In genomic region chr6:42710316-42710715, GRCh38 we compare ENCODE assay signal across 15 cellular contexts. TPM values are rescaled to one million over a fixed set of nuclear protein-coding genes. Genes with fewer than 3 reads are reported as not detected.
DNase-seq lines count a peak whose midpoint lies in the region; TF ChIP-seq lines count a peak whose summit lies in the region.
"Had no signal": no experiment of that assay in that cellular context is flagged by ENCODE, and none has a peak within 500 bp of the region (broad histone marks: within the 10 kb centered on the region; RNA-seq: fewer than 3 reads in every experiment).

No MANE protein-coding gene starts in this region.

- peaks cover 7% of the 10 kb centered on the region for H3K9me3 Mint-ChIP-seq in neural progenitor cell
- peaks cover 0 to 4% (median 0%) of the 10 kb centered on the region in 5 donors for H3K9me3 Mint-ChIP-seq in CD8-positive, alpha-beta memory T cell

- H3K27me3 ChIP-seq in neural progenitor cell, result no peaks in the 10 kb centered on the region
- no peaks in the 10 kb centered on the region for H3K27me3 ChIP-seq in CD8-positive, alpha-beta memory T cell (ENCODE audit: insufficient read depth, low read length, poor library complexity, severe bottlenecking)
- H3K27me3 ChIP-seq: suprapubic skin had no signal

- H3K4me2 ChIP-seq in neural progenitor cell, result peak overlapping the region; percentile 16

- H3K27me3 Mint-ChIP-seq in neural progenitor cell (ENCODE audit: insufficient read depth, low read depth), result no peaks in the 10 kb centered on the region
- H3K27me3 Mint-ChIP-seq in CD8-positive, alpha-beta memory T cell, result peaks cover 1 to 5% of the 10 kb centered on the region in 2 donors

- no peak overlapping the region for H3K4me3 Mint-ChIP-seq in neural progenitor cell
- H3K4me3 Mint-ChIP-seq in CD8-positive, alpha-beta memory T cell, result no peak overlapping the region
- H3K4me3 Mint-ChIP-seq: activated naive CD4-positive, alpha-beta T cell treated with anti-CD3 and anti-CD28 coated beads, Interleukin-2, amount 10 ng/mL, durations not matched to agents 7 days and 5 days had no signal

- H3K27ac ChIP-seq in HEK293 (ENCODE audit: extremely low read depth, low read depth, low read length) (no peak overlapping the region), neural progenitor cell (peak overlapping the region; percentile 78)
- H3K27ac ChIP-seq in CD8-positive, alpha-beta memory T cell (ENCODE audit: low read depth, low read length), result no peak overlapping the region
- H3K27ac ChIP-seq: C4-2B, suprapubic skin had no signal

- no peaks in the 10 kb centered on the region for H4K20me1 ChIP-seq in neural progenitor cell (ENCODE audit: low read depth)

- DNase-seq in NCI-H2227 treated with DMSO at 0.1 percent for 48 hours (lab: John Stamatoyannopoulos, UW), result peak; percentile 43
- DNase-seq in fibroblast of pulmonary artery (ENCODE audit: low read depth), result peak; percentile 53
- DNase-seq in neural progenitor cell (ENCODE audit: low spot score), result peak; percentile 74
- DNase-seq in CD8-positive, alpha-beta memory T cell, result no peak
- DNase-seq in A172 (ENCODE audit: low spot score), result no peak
- no peak for DNase-seq in activated CD8-positive, alpha-beta memory T cell treated with anti-CD3 and anti-CD28 coated beads, Interleukin-2, amount 50 U/mL, for 48 hours
- DNase-seq: activated naive CD4-positive, alpha-beta T cell treated with anti-CD3 and anti-CD28 coated beads, Interleukin-2, amount 10 ng/mL, durations not matched to agents 7 days and 5 days; cortex of kidney; NCI-H1105 treated with DMSO at 0.1 percent for 48 hours; NCI-H774; SHP77 had no signal

- H3K27ac Mint-ChIP-seq in neural progenitor cell, result peak overlapping the region; percentile 46
- peak overlapping the region in 1 of 8 donors; percentile 68 for H3K27ac Mint-ChIP-seq in CD8-positive, alpha-beta memory T cell
- H3K27ac Mint-ChIP-seq: activated naive CD4-positive, alpha-beta T cell treated with anti-CD3 and anti-CD28 coated beads, Interleukin-2, amount 10 ng/mL, durations not matched to agents 7 days and 5 days had no signal

- no peaks in the 10 kb centered on the region for H3K79me2 ChIP-seq in neural progenitor cell (ENCODE audit: low read depth)

- no peak for TF ChIP-seq CTCF in HEK293 (tag by site-specific recombination; IDR thresholded peaks at IDR 0.05)
- no peak for TF ChIP-seq CTCF in fibroblast of pulmonary artery (IDR thresholded peaks at IDR 0.05; ENCODE audit: low read length, missing control alignments)
- no peak for TF ChIP-seq CTCF in neural progenitor cell (IDR thresholded peaks at IDR 0.05)

- POLR2A ChIA-PET in HEK293 (lab: Yijun Ruan, JAX), result no interaction called here
- POLR2A ChIA-PET in CD8-positive, alpha-beta memory T cell (lab: Charles Lee), result no interaction called here

- H3K36me3 Mint-ChIP-seq in neural progenitor cell, result no peaks in the 10 kb centered on the region
- H3K36me3 Mint-ChIP-seq in CD8-positive, alpha-beta memory T cell, result peaks cover 0 to 5% (median 0%) of the 10 kb centered on the region in 3 donors
- H3K36me3 Mint-ChIP-seq: activated naive CD4-positive, alpha-beta T cell treated with anti-CD3 and anti-CD28 coated beads, Interleukin-2, amount 10 ng/mL, durations not matched to agents 7 days and 5 days had no signal

- H3K4me1 ChIP-seq in HEK293 (ENCODE audit: control insufficient read depth, insufficient read depth, low read length) (no peaks in the 10 kb centered on the region), neural progenitor cell (peaks cover 14% of the 10 kb centered on the region)
- no peaks in the 10 kb centered on the region for H3K4me1 ChIP-seq in CD8-positive, alpha-beta memory T cell (ENCODE audit: insufficient read depth, low read length)
- H3K4me1 ChIP-seq: suprapubic skin had no signal

- peaks cover 10% of the 10 kb centered on the region for H3K4me1 Mint-ChIP-seq in neural progenitor cell
- H3K4me1 Mint-ChIP-seq in CD8-positive, alpha-beta memory T cell, result no peaks in the 10 kb centered on the region
- H3K4me1 Mint-ChIP-seq: activated naive CD4-positive, alpha-beta T cell treated with anti-CD3 and anti-CD28 coated beads, Interleukin-2, amount 10 ng/mL, durations not matched to agents 7 days and 5 days had no signal

- H3F3A ChIP-seq in neural progenitor cell (ENCODE audit: low read depth), result no peaks in the 10 kb centered on the region

- H3K9ac ChIP-seq in neural progenitor cell, result no peak overlapping the region

- no peaks in the 10 kb centered on the region for H3K9me3 ChIP-seq in HEK293 (ENCODE audit: control insufficient read depth, insufficient read depth, low read depth, low read length)
- H3K9me3 ChIP-seq in neural progenitor cell (ENCODE audit: low read depth), result no peaks in the 10 kb centered on the region
- H3K9me3 ChIP-seq in CD8-positive, alpha-beta memory T cell (ENCODE audit: low read length), result no peaks in the 10 kb centered on the region
- H3K9me3 ChIP-seq: suprapubic skin had no signal

- no peak overlapping the region for H3K4me3 ChIP-seq in HEK293 (ENCODE audit: low read depth, low read length)
- no peak overlapping the region for H3K4me3 ChIP-seq in fibroblast of pulmonary artery (replicated peaks; ENCODE audit: low read depth, low read length)
- no peak overlapping the region for H3K4me3 ChIP-seq in neural progenitor cell
- no peak overlapping the region for H3K4me3 ChIP-seq in CD8-positive, alpha-beta memory T cell (ENCODE audit: low read length)
- H3K4me3 ChIP-seq: suprapubic skin had no signal

- CTCF ChIA-PET in HEK293 (lab: Yijun Ruan, JAX), result no interaction called here
- CTCF ChIA-PET in CD8-positive, alpha-beta memory T cell (lab: Charles Lee), result no interaction called here

- H3K36me3 ChIP-seq in HEK293 (ENCODE audit: control insufficient read depth in 2 of 2, insufficient read depth in 1 of 2, low read length in 2 of 2), result no peaks in the 10 kb centered on the region
- no peaks in the 10 kb centered on the region for H3K36me3 ChIP-seq in neural progenitor cell
- no peaks in the 10 kb centered on the region for H3K36me3 ChIP-seq in CD8-positive, alpha-beta memory T cell (ENCODE audit: insufficient read depth, low read length)
- H3K36me3 ChIP-seq: suprapubic skin had no signal

- H2AFZ ChIP-seq in neural progenitor cell (replicated peaks), result peak overlapping the region; percentile 86

TF ChIP-seq in HEK293, 187 proteins besides CTCF, POLR2A, EP300 and RAD21:
- TF ChIP-seq ZFHX2 (tag by site-specific recombination; conservative IDR thresholded peaks at IDR 0.05) (0 out of 2 replicates have a peak, but pooled peaks have one; percentile 10), ZBTB1 (tag by site-specific recombination; IDR thresholded peaks at IDR 0.05) (no peak)

RNA-seq across cellular contexts. Expression of gene PRPH2, which starts 12.1 kb away (rescaled TPM):
- 0.06 TPM in 1 of 2 replicates, not detected in the other for total RNA-seq in neural progenitor cell (ENCODE audit: low replicate concordance)
- total RNA-seq in CD8-positive, alpha-beta memory T cell, result under 1 TPM in 1 of 2 experiments, not detected in 1; 0.15 TPM
- polyA plus RNA-seq in CD8-positive, alpha-beta memory T cell, result 0.07 TPM
- not detected in 2 replicates for total RNA-seq in A172 (2014; rRNA removed; shearing (Covaris generic))
- total RNA-seq: G401 had no signal

RNA-seq across cellular contexts. Expression of gene TBCC, which starts 35.6 kb away (rescaled TPM):
- total RNA-seq in neural progenitor cell (ENCODE audit: low replicate concordance), result 40.1 and 40.4 TPM in 2 replicates
- total RNA-seq in CD8-positive, alpha-beta memory T cell, result 10 to 100 TPM; 24.4 to 26.4 TPM
- polyA plus RNA-seq in CD8-positive, alpha-beta memory T cell, result 109 TPM
- 44.7 and 50.0 TPM in 2 replicates for total RNA-seq in A172 (2014; rRNA removed; shearing (Covaris generic))

Comparison
In these comparisons a context has a peak if more than half of its experiments do, and no peak if none do; other contexts are left out.
1. DNase-seq: peak in NCI-H2227 treated with DMSO at 0.1 percent for 48 hours (single experiment), fibroblast of pulmonary artery (single experiment) and neural progenitor cell (single experiment); none in CD8-positive, alpha-beta memory T cell (0 of 5), A172 (single experiment) and activated CD8-positive, alpha-beta memory T cell treated with anti-CD3 and anti-CD28 coated beads, Interleukin-2, amount 50 U/mL, for 48 hours (single experiment).